In the genomic region with DNA sequence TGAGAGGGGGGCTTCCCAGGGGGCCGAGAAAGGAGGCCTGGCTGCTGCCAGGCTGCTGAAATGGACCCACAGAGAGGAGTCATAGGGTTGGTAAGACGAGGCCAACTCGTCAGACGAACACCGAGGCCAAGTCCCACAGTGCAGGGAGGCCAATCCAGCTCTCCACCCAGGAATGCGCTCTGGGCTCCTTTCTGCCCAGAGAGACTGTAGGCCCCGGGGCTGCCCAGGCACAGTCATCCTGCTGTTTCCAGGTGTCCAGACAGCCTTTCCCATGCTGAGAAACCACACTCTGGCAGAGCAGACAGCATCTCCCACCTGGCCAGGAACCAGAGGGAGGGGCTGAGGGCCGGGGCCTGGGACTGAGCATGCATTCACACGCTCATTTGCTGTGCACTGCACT, we compare ENCODE assay signal across 26 cellular contexts. TPM values are rescaled to one million over a fixed set of nuclear protein-coding genes. Genes with fewer than 3 reads are reported as not detected.
A peak's percentile ranks its signal among the peaks of the same experiment; 100 is the strongest.
DNase-seq lines count a peak whose midpoint lies in the region; ATAC-seq and TF ChIP-seq lines count a peak whose summit lies in the region.
"Had no signal": no experiment of that assay in that cellular context is flagged by ENCODE, and none has a peak within 500 bp of the region (broad histone marks: within the 10 kb centered on the region; RNA-seq: fewer than 3 reads in every experiment).

No MANE protein-coding gene starts in this region.

- CTCF ChIA-PET in mammary epithelial cell (lab: Charles Lee; ENCODE audit: low non-redundant PET): no interaction called here
- CTCF ChIA-PET in activated CD4-positive, alpha-beta memory T cell treated with anti-CD3 and anti-CD28 coated beads, Interleukin-2, amount 10 ng/mL, durations not matched to agents 7 days and 5 days (lab: Charles Lee): no interaction called here

- TF ChIP-seq CTCF in HFFc6 (IDR thresholded peaks at IDR 0.05): no peak
- TF ChIP-seq CTCF in mammary epithelial cell (conservative IDR thresholded peaks at IDR 0.05 in 1 of 2, IDR thresholded peaks at IDR 0.05 in 1 of 2; ENCODE audit: extremely low read depth in 1 of 2, insufficient read depth in 1 of 2, low read depth in 1 of 2, low read length in 2 of 2): no peak
- TF ChIP-seq CTCF in neural progenitor cell (IDR thresholded peaks at IDR 0.05): no peak
- no peak for TF ChIP-seq CTCF in tibial artery (IDR thresholded peaks at IDR 0.05)

- peaks cover 11% of the 10 kb centered on the region for H3K4me1 ChIP-seq in mammary epithelial cell (ENCODE audit: insufficient read depth, low read length)
- H3K4me1 ChIP-seq in neural progenitor cell: peaks cover 29% of the 10 kb centered on the region
- no peaks in the 10 kb centered on the region for H3K4me1 ChIP-seq in tibial artery
- H3K4me1 ChIP-seq: adrenal gland, testis had no signal

- H3K27me3 ChIP-seq in mammary epithelial cell (ENCODE audit: insufficient read depth, low read length) (no peaks in the 10 kb centered on the region), neural progenitor cell (peaks cover 5% of the 10 kb centered on the region), tibial artery (peaks cover 0 to 47% of the 10 kb centered on the region in 2 donors)
- H3K27me3 ChIP-seq: testis, uterus had no signal

- H3K4me2 ChIP-seq in mammary epithelial cell (ENCODE audit: insufficient read depth, low read depth, low read length) (no peak overlapping the region), neural progenitor cell (no peak overlapping the region)

- no peaks in the 10 kb centered on the region for H3K4me1 Mint-ChIP-seq in HFFc6 (ENCODE audit: low read depth)
- H3K4me1 Mint-ChIP-seq in neural progenitor cell: peaks cover 72% of the 10 kb centered on the region
- no peaks in the 10 kb centered on the region for H3K4me1 Mint-ChIP-seq in activated CD4-positive, alpha-beta memory T cell treated with anti-CD3 and anti-CD28 coated beads, Interleukin-2, amount 10 ng/mL, durations not matched to agents 7 days and 5 days
- H3K4me1 Mint-ChIP-seq: activated CD4-positive, alpha-beta T cell treated with anti-CD3 and anti-CD28 coated beads, Interleukin-2, amount 10 ng/mL, durations not matched to agents 7 days and 5 days had no signal

- in situ Hi-C loops in mammary epithelial cell (cut with MboI; ENCODE audit: low sequenced_read_pairs in 2 of 2): loop anchor here in 1 of 2 donors (25.0 kb wide), 1 partner anchor 1099 kb away; no protein-coding TSS in a partner anchor

- ATAC-seq in GM21447 (IDR thresholded peaks at IDR 0.05; ENCODE audit: unreplicated experiment): no peak
- ATAC-seq: activated T-cell treated with anti-CD3 and anti-CD28 coated beads, Interleukin-2, amount 50 U/mL, for 72 hours; mucosa of descending colon; sciatic nerve had no signal

- POLR2A ChIA-PET in activated CD4-positive, alpha-beta memory T cell treated with anti-CD3 and anti-CD28 coated beads, Interleukin-2, amount 10 ng/mL, durations not matched to agents 7 days and 5 days (lab: Charles Lee): no interaction called here

- DNase-seq in Daoy (ENCODE audit: low read depth) (peak; percentile 23), HFFc6 (peak; percentile 4), mammary epithelial cell (peak; percentile 87), neural progenitor cell (ENCODE audit: low spot score) (peak; percentile 30), tibial artery (no peak)
- no peak for DNase-seq in activated CD4-positive, alpha-beta T cell treated with anti-CD3 and anti-CD28 coated beads, Interleukin-2, amount 50 U/mL, for 48 hours
- DNase-seq in activated CD4-positive, alpha-beta memory T cell treated with anti-CD3 and anti-CD28 coated beads, Interleukin-2, amount 10 ng/mL, durations not matched to agents 7 days and 5 days: no peak
- DNase-seq: activated CD4-positive, alpha-beta T cell treated with anti-CD3 and anti-CD28 coated beads, Interleukin-2, amount 10 ng/mL, durations not matched to agents 7 days and 5 days; activated naive CD4-positive, alpha-beta T cell; activated T-cell treated with anti-CD3 and anti-CD28 coated beads, Interleukin-2, amount 50 U/mL, for 72 hours; adrenal gland; CD4-positive, CD25-positive, alpha-beta regulatory T cell; dorsolateral prefrontal cortex; mucosa of descending colon; NCI-H2029; NCI-H526 treated with DMSO at 0.1 percent for 48 hours; stimulated activated naive CD4-positive, alpha-beta T cell treated with Interleukin-2 at 50 U/mL for 16 hours; testis; uterus had no signal

- H3K9me3 Mint-ChIP-seq in HFFc6: no peaks in the 10 kb centered on the region
- no peaks in the 10 kb centered on the region for H3K9me3 Mint-ChIP-seq in neural progenitor cell
- H3K9me3 Mint-ChIP-seq in activated CD4-positive, alpha-beta memory T cell treated with anti-CD3 and anti-CD28 coated beads, Interleukin-2, amount 10 ng/mL, durations not matched to agents 7 days and 5 days: no peaks in the 10 kb centered on the region
- H3K9me3 Mint-ChIP-seq: activated CD4-positive, alpha-beta T cell treated with anti-CD3 and anti-CD28 coated beads, Interleukin-2, amount 10 ng/mL, durations not matched to agents 7 days and 5 days; activated T-cell treated with anti-CD3 and anti-CD28 coated beads, Interleukin-2, amount 50 U/mL, for 72 hours; nephron; T-helper 2 cell treated with Interferon-gamma antibody and Interleukin-4, amounts not matched to agents 5 μg/mL and 100 μg/mL, for 36 hours had no signal

- H2AFZ ChIP-seq in mammary epithelial cell (ENCODE audit: low read depth, low read length) (peak overlapping the region; percentile 45), neural progenitor cell (replicated peaks) (no peak overlapping the region)

- H3K79me2 ChIP-seq in mammary epithelial cell (ENCODE audit: insufficient read depth, low read length) (no peaks in the 10 kb centered on the region), neural progenitor cell (ENCODE audit: low read depth) (no peaks in the 10 kb centered on the region)

- BruUV-seq in mammary epithelial cell (replicated peaks; lab: Mats Ljungman, UMichigan): no TSS peak

- WGBS in mammary epithelial cell (ENCODE audit: low coverage, missing lambda C conversion rate): 24% methylated on average over 7 of the region's 9 CpGs

- H3K4me3 ChIP-seq in mammary epithelial cell (replicated peaks in 1 of 3; ENCODE audit: insufficient read depth in 1 of 3, low read depth in 2 of 3, low read length in 3 of 3) (no peak overlapping the region), neural progenitor cell (no peak overlapping the region), tibial artery (no peak overlapping the region)
- H3K4me3 ChIP-seq: adrenal gland, dorsolateral prefrontal cortex, mucosa of descending colon, testis, uterus had no signal

- H4K20me1 ChIP-seq in mammary epithelial cell (ENCODE audit: insufficient read depth, low read length) (no peaks in the 10 kb centered on the region), neural progenitor cell (ENCODE audit: low read depth) (no peaks in the 10 kb centered on the region)

- H3K27ac ChIP-seq in mammary epithelial cell (ENCODE audit: insufficient read depth, low read depth, low read length) (no peak overlapping the region), neural progenitor cell (no peak overlapping the region), tibial artery (no peak overlapping the region)
- H3K27ac ChIP-seq: adrenal gland, dorsolateral prefrontal cortex, testis, uterus had no signal

- H3K4me3 Mint-ChIP-seq in HFFc6 (no peak overlapping the region), neural progenitor cell (peak overlapping the region; percentile 65)
- H3K4me3 Mint-ChIP-seq in activated CD4-positive, alpha-beta memory T cell treated with anti-CD3 and anti-CD28 coated beads, Interleukin-2, amount 10 ng/mL, durations not matched to agents 7 days and 5 days: no peak overlapping the region
- H3K4me3 Mint-ChIP-seq: activated CD4-positive, alpha-beta T cell treated with anti-CD3 and anti-CD28 coated beads, Interleukin-2, amount 10 ng/mL, durations not matched to agents 7 days and 5 days; activated T-cell treated with anti-CD3 and anti-CD28 coated beads, Interleukin-2, amount 50 U/mL, for 72 hours; brain; CD4-positive, CD25-positive, alpha-beta regulatory T cell; nephron; T-helper 2 cell treated with Interferon-gamma antibody and Interleukin-4, amounts not matched to agents 5 μg/mL and 100 μg/mL, for 36 hours had no signal

- H3K9ac ChIP-seq in mammary epithelial cell (ENCODE audit: insufficient read depth, low read length) (no peak overlapping the region), neural progenitor cell (no peak overlapping the region)

- H3K27me3 Mint-ChIP-seq in HFFc6 (ENCODE audit: insufficient read depth): peaks cover 27% of the 10 kb centered on the region
- H3K27me3 Mint-ChIP-seq in neural progenitor cell (ENCODE audit: insufficient read depth, low read depth): peaks cover 10% of the 10 kb centered on the region
- peaks cover 14% of the 10 kb centered on the region for H3K27me3 Mint-ChIP-seq in activated CD4-positive, alpha-beta memory T cell treated with anti-CD3 and anti-CD28 coated beads, Interleukin-2, amount 10 ng/mL, durations not matched to agents 7 days and 5 days

- H3K9me3 ChIP-seq in mammary epithelial cell (replicated peaks; ENCODE audit: insufficient read depth, low read length) (no peaks in the 10 kb centered on the region), neural progenitor cell (ENCODE audit: low read depth) (no peaks in the 10 kb centered on the region), tibial artery (no peaks in the 10 kb centered on the region)
- H3K9me3 ChIP-seq: adrenal gland, mucosa of descending colon, testis, uterus had no signal

- H3K36me3 Mint-ChIP-seq in HFFc6 (ENCODE audit: low read depth) (no peaks in the 10 kb centered on the region), neural progenitor cell (no peaks in the 10 kb centered on the region)
- no peaks in the 10 kb centered on the region for H3K36me3 Mint-ChIP-seq in activated CD4-positive, alpha-beta memory T cell treated with anti-CD3 and anti-CD28 coated beads, Interleukin-2, amount 10 ng/mL, durations not matched to agents 7 days and 5 days (ENCODE audit: low read depth)
- H3K36me3 Mint-ChIP-seq: brain; CD4-positive, CD25-positive, alpha-beta regulatory T cell had no signal

- H3F3A ChIP-seq in neural progenitor cell (ENCODE audit: low read depth): peaks cover 22% of the 10 kb centered on the region

- H3K36me3 ChIP-seq in mammary epithelial cell (ENCODE audit: insufficient read depth, low read length) (no peaks in the 10 kb centered on the region), neural progenitor cell (no peaks in the 10 kb centered on the region), tibial artery (no peaks in the 10 kb centered on the region)
- H3K36me3 ChIP-seq: adrenal gland, uterus, WERI-Rb-1 had no signal

- H3K27ac Mint-ChIP-seq in HFFc6: no peak overlapping the region
- peak overlapping the region; percentile 82 for H3K27ac Mint-ChIP-seq in neural progenitor cell
- no peak overlapping the region for H3K27ac Mint-ChIP-seq in activated CD4-positive, alpha-beta memory T cell treated with anti-CD3 and anti-CD28 coated beads, Interleukin-2, amount 10 ng/mL, durations not matched to agents 7 days and 5 days
- H3K27ac Mint-ChIP-seq: activated CD4-positive, alpha-beta T cell treated with anti-CD3 and anti-CD28 coated beads, Interleukin-2, amount 10 ng/mL, durations not matched to agents 7 days and 5 days; activated T-cell treated with anti-CD3 and anti-CD28 coated beads, Interleukin-2, amount 50 U/mL, for 72 hours; CD4-positive, CD25-positive, alpha-beta regulatory T cell; T-helper 2 cell treated with Interferon-gamma antibody and Interleukin-4, amounts not matched to agents 5 μg/mL and 100 μg/mL, for 36 hours had no signal

- dilution Hi-C loops in mammary epithelial cell (cut with HindIII; ENCODE audit: low sequenced_read_pairs): loop anchor here (5.0 to 10.0 kb wide), 2 partner anchors 49 to 167 kb away; no protein-coding TSS in a partner anchor

- intact Hi-C loops in mammary epithelial cell (cut with micrococcal nuclease) (no loop called here), tibial artery (cut with DNase I; ENCODE audit: low total_unique reads) (no loop called here)

RNA-seq across cellular contexts. Expression of a gene that starts 26.7 kb away (rescaled TPM):
- not detected in 2 replicates for total RNA-seq in Daoy (2014; rRNA removed; shearing (Covaris generic))
- not detected for total RNA-seq in HFFc6 (2021; fragmentation: NEBNext Ultra II Directional; extraction: Animal tissue kit (Norgen Biotek cat#: 25700))
- total RNA-seq in mammary epithelial cell (not detected), neural progenitor cell (ENCODE audit: low replicate concordance) (0.67 and 0.93 TPM in 2 replicates)
- polyA plus RNA-seq in mammary epithelial cell: not detected
- not detected for polyA minus RNA-seq in mammary epithelial cell
- not detected for total RNA-seq in activated CD4-positive, alpha-beta memory T cell treated with anti-CD3 and anti-CD28 coated beads, Interleukin-2, amount 10 ng/mL, durations not matched to agents 7 days and 5 days
- total RNA-seq: activated CD4-positive, alpha-beta T cell treated with anti-CD3 and anti-CD28 coated beads, Interleukin-2, amount 10 ng/mL, durations not matched to agents 7 days and 5 days; activated T-cell treated with anti-CD3 and anti-CD28 coated beads, Interleukin-2, amount 50 U/mL, for 72 hours; CD4-positive, CD25-positive, alpha-beta regulatory T cell had no signal
- polyA plus RNA-seq: AG04450; CD4-positive, CD25-positive, alpha-beta regulatory T cell had no signal

RNA-seq across cellular contexts. Expression of a gene that starts 30.9 kb away (rescaled TPM):
- 33.6 and 44.3 TPM in 2 replicates for total RNA-seq in Daoy (2014; rRNA removed; shearing (Covaris generic))
- 10 to 100 TPM; 20.3 to 44.3 (median 41.3) TPM for total RNA-seq in HFFc6 (2021; fragmentation: NEBNext Ultra II Directional; extraction: Animal tissue kit (Norgen Biotek cat#: 25700))
- total RNA-seq in mammary epithelial cell (10 to 100 TPM in 1 of 2 donors, 1 to 10 TPM in 1; 1.0 to 30.0 TPM), neural progenitor cell (ENCODE audit: low replicate concordance) (49.3 and 65.0 TPM in 2 replicates)
- 47.0 TPM for polyA plus RNA-seq in mammary epithelial cell
- polyA minus RNA-seq in mammary epithelial cell: 32.4 TPM
- total RNA-seq in activated CD4-positive, alpha-beta memory T cell treated with anti-CD3 and anti-CD28 coated beads, Interleukin-2, amount 10 ng/mL, durations not matched to agents 7 days and 5 days: 10 to 100 TPM; 73.5 to 73.6 TPM

Comparison
In these comparisons a context has a peak if more than half of its experiments do, and no peak if none do; other contexts are left out.
1. DNase-seq: peak in Daoy (single experiment), HFFc6 (single experiment), mammary epithelial cell (single experiment) and neural progenitor cell (single experiment); none in activated CD4-positive, alpha-beta T cell treated with anti-CD3 and anti-CD28 coated beads, Interleukin-2, amount 50 U/mL, for 48 hours (0 of 2), tibial artery (0 of 2) and activated CD4-positive, alpha-beta memory T cell treated with anti-CD3 and anti-CD28 coated beads, Interleukin-2, amount 10 ng/mL, durations not matched to agents 7 days and 5 days (single experiment).